ENCODE assay signal across 12 cellular contexts in the genomic region with DNA sequence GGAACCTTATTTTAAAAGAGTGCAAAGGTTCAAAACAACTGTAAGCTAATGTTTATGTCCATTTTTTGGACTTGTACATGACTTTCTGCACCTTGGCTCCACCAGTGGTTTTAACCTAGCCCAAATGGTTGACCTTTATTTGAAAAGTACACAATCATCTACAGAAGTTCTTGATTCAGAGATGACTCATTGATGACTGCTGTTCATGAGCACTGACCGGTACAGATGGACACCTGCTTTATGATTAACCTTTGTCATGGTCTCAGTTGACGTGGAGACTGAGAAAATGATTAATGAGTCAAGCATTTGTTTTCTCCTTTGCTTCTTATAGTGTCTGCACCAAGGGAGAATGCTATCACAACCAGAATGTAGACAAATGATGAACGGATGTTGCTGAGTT. TPM values are rescaled to one million over a fixed set of nuclear protein-coding genes. Genes with fewer than 3 reads are reported as not detected.
DNase-seq lines count a peak whose midpoint lies in the region; ATAC-seq and TF ChIP-seq lines count a peak whose summit lies in the region.
"Had no signal": no experiment of that assay in that cellular context is flagged by ENCODE, and none has a peak within 500 bp of the region (broad histone marks: within the 10 kb centered on the region; RNA-seq: fewer than 3 reads in every experiment).

No MANE protein-coding gene starts in this region.

- CTCF ChIA-PET in MCF 10A (lab: Yijun Ruan, JAX) = no interaction called here

- H3K4me3 Mint-ChIP-seq in MCF 10A (ENCODE audit: unreplicated experiment) = no peak overlapping the region
- no peak overlapping the region for H3K4me3 Mint-ChIP-seq in activated T-helper 2 cell treated with anti-CD3 and anti-CD28 coated beads, Interferon-gamma antibody, Interleukin-2, Interleukin-4, amounts not matched to agents 10 μg/mL and 5 μg/mL and 100 μg/mL, durations not matched to agents 14 hours and 24 hours and 36 hours (ENCODE audit: low read depth)

- H3K4me3 ChIP-seq in breast epithelium = no peak overlapping the region
- H3K4me3 ChIP-seq: SK-N-MC had no signal

- H3K9me3 Mint-ChIP-seq in MCF 10A (ENCODE audit: unreplicated experiment) = no peaks in the 10 kb centered on the region
- no peaks in the 10 kb centered on the region for H3K9me3 Mint-ChIP-seq in activated T-helper 2 cell treated with anti-CD3 and anti-CD28 coated beads, Interferon-gamma antibody, Interleukin-2, Interleukin-4, amounts not matched to agents 10 μg/mL and 5 μg/mL and 100 μg/mL, durations not matched to agents 14 hours and 24 hours and 36 hours

- peak overlapping the region; percentile 65 for H3K27ac Mint-ChIP-seq in MCF 10A (ENCODE audit: low read depth, unreplicated experiment)
- no peak overlapping the region for H3K27ac Mint-ChIP-seq in activated T-helper 2 cell treated with anti-CD3 and anti-CD28 coated beads, Interferon-gamma antibody, Interleukin-2, Interleukin-4, amounts not matched to agents 10 μg/mL and 5 μg/mL and 100 μg/mL, durations not matched to agents 14 hours and 24 hours and 36 hours

- ATAC-seq in HG03060 (IDR thresholded peaks at IDR 0.05; ENCODE audit: low read depth, unreplicated experiment) (peak; percentile 94), HG02610 (IDR thresholded peaks at IDR 0.05; ENCODE audit: unreplicated experiment) (no peak)

- TF ChIP-seq POLR2A in breast epithelium (IDR thresholded peaks at IDR 0.05) = no peak

- TF ChIP-seq CTCF in MCF 10A (IDR thresholded peaks at IDR 0.05; ENCODE audit: unreplicated experiment) = no peak
- TF ChIP-seq CTCF in breast epithelium (IDR thresholded peaks at IDR 0.05) = no peak

- no peak overlapping the region for H3K27ac ChIP-seq in breast epithelium
- H3K27ac ChIP-seq: SK-N-MC had no signal

- peak; percentile 49 for DNase-seq in MCF 10A (ENCODE audit: unreplicated experiment)
- DNase-seq in breast epithelium (ENCODE audit: low spot score in 2 of 2) = no peak
- peak; percentile 41 for DNase-seq in RPMI7951 (ENCODE audit: low read depth)
- DNase-seq in NCI-H187 treated with DMSO at 0.1 percent for 48 hours (lab: John Stamatoyannopoulos, UW) = no peak
- no peak for DNase-seq in activated T-helper 2 cell treated with anti-CD3 and anti-CD28 coated beads, Interferon-gamma antibody, Interleukin-2, Interleukin-4, amounts not matched to agents 10 μg/mL and 5 μg/mL and 100 μg/mL, durations not matched to agents 14 hours and 24 hours and 36 hours (ENCODE audit: low spot score)
- DNase-seq in activated CD8-positive, alpha-beta memory T cell treated with anti-CD3 and anti-CD28 coated beads, Interleukin-2, amount 50 U/mL, for 48 hours = no peak
- DNase-seq: activated T-cell treated with anti-CD3 and anti-CD28 coated beads, Interleukin-2, amount 50 U/mL, for 48 hours; effector CD4-positive, alpha-beta T cell; stimulated activated CD4-positive, alpha-beta T cell treated with anti-CD3 and anti-CD28 coated beads, Interleukin-4, amount 100 ng/mL, for 1 hour had no signal

- H3K4me1 ChIP-seq in breast epithelium = no peaks in the 10 kb centered on the region

- intact Hi-C loops in MCF 10A (cut with micrococcal nuclease) (no loop called here), breast epithelium (cut with DNase I; ENCODE audit: low total_unique reads) (no loop called here)
- intact Hi-C loops in activated T-helper 2 cell treated with anti-CD3 and anti-CD28 coated beads, Interferon-gamma antibody, Interleukin-2, Interleukin-4, amounts not matched to agents 10 μg/mL and 5 μg/mL and 100 μg/mL, durations not matched to agents 14 hours and 24 hours and 36 hours (cut with micrococcal nuclease) = no loop called here

- no peaks in the 10 kb centered on the region for H3K36me3 ChIP-seq in breast epithelium

- BruUV-seq in MCF 10A (replicated peaks; lab: Mats Ljungman, UMichigan) = no TSS peak

- H3K4me1 Mint-ChIP-seq in MCF 10A (ENCODE audit: insufficient read depth, unreplicated experiment) = peaks cover 6% of the 10 kb centered on the region
- H3K4me1 Mint-ChIP-seq in activated T-helper 2 cell treated with anti-CD3 and anti-CD28 coated beads, Interferon-gamma antibody, Interleukin-2, Interleukin-4, amounts not matched to agents 10 μg/mL and 5 μg/mL and 100 μg/mL, durations not matched to agents 14 hours and 24 hours and 36 hours (ENCODE audit: low read depth) = no peaks in the 10 kb centered on the region

- no peaks in the 10 kb centered on the region for H3K27me3 ChIP-seq in breast epithelium

- H3K27me3 Mint-ChIP-seq in MCF 10A (ENCODE audit: insufficient read depth, unreplicated experiment) = no peaks in the 10 kb centered on the region
- H3K27me3 Mint-ChIP-seq in activated T-helper 2 cell treated with anti-CD3 and anti-CD28 coated beads, Interferon-gamma antibody, Interleukin-2, Interleukin-4, amounts not matched to agents 10 μg/mL and 5 μg/mL and 100 μg/mL, durations not matched to agents 14 hours and 24 hours and 36 hours (ENCODE audit: low read depth) = no peaks in the 10 kb centered on the region

- POLR2A ChIA-PET in MCF 10A (lab: Yijun Ruan, JAX) = interaction anchor here (0.7 kb wide), 1 partner anchor 10 kb away, joined by 3 read pairs; no protein-coding TSS in a partner anchor

- H3K36me3 Mint-ChIP-seq in MCF 10A (ENCODE audit: insufficient read depth, unreplicated experiment) = no peaks in the 10 kb centered on the region
- H3K36me3 Mint-ChIP-seq in activated T-helper 2 cell treated with anti-CD3 and anti-CD28 coated beads, Interferon-gamma antibody, Interleukin-2, Interleukin-4, amounts not matched to agents 10 μg/mL and 5 μg/mL and 100 μg/mL, durations not matched to agents 14 hours and 24 hours and 36 hours (ENCODE audit: low read depth) = no peaks in the 10 kb centered on the region

- no peaks in the 10 kb centered on the region for H3K9me3 ChIP-seq in breast epithelium

RNA-seq across cellular contexts. Expression of a gene that starts 55.7 kb away (rescaled TPM):
- total RNA-seq in MCF 10A (2022) = 50.8 and 53.2 TPM in 2 replicates
- 10 to 100 TPM; 18.4 to 30.3 (median 22.6) TPM for total RNA-seq in breast epithelium
- total RNA-seq in RPMI7951 (2014; rRNA removed; shearing (Covaris generic)) = 29.0 and 41.9 TPM in 2 replicates
- 18.9 and 19.9 TPM in 2 replicates for total RNA-seq in activated T-helper 2 cell treated with anti-CD3 and anti-CD28 coated beads, Interferon-gamma antibody, Interleukin-2, Interleukin-4, amounts not matched to agents 10 μg/mL and 5 μg/mL and 100 μg/mL, durations not matched to agents 14 hours and 24 hours and 36 hours

Comparison
In these comparisons a context has a peak if more than half of its experiments do, and no peak if none do; other contexts are left out.
1. DNase-seq: peak in MCF 10A (single experiment) and RPMI7951 (single experiment); none in breast epithelium (0 of 2), NCI-H187 treated with DMSO at 0.1 percent for 48 hours (single experiment), activated T-helper 2 cell treated with anti-CD3 and anti-CD28 coated beads, Interferon-gamma antibody, Interleukin-2, Interleukin-4, amounts not matched to agents 10 μg/mL and 5 μg/mL and 100 μg/mL, durations not matched to agents 14 hours and 24 hours and 36 hours (single experiment) and activated CD8-positive, alpha-beta memory T cell treated with anti-CD3 and anti-CD28 coated beads, Interleukin-2, amount 50 U/mL, for 48 hours (single experiment).